Comparison of ENCODE assay signal across 1 cellular context in the genomic region with DNA sequence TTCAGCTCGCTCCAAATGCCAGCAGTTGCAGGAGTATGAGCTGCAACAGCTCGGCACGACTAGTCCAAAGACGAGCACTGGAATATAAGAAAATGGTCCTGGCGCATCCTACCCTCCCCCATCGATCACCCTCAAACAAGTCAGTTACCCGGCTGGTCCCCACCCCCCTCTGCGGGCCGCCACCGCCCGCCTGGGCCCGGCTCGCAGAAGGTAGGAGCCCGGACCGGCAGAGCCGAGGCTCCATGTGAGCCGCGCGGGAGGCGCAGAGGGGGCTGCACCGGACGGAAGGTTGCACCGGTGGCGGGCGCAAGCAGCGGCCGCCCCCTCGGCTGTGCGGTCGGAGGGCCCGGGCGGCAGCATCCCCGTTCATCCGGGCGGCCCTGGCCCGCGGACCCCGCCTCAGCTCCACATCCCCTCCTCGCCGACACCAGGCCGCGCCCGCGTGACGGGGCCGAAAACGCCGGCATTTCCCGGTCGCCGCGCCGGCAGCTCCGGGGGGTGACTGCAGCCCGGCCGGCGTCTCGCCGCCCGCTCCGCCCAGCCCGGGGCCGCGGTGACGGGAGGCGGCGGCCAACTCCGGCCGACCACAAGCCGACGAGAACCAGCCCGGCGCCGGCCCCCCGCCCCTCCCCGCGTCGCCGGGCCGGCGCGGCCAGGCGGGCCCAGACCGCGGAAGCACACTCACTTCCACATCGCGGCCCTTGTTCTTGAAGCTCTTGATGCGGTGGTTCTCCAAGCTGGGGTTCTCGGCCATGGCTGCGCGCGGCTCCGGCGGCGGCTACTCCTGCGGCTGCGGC.
TF ChIP-seq lines count a peak whose summit lies in the region.

No MANE protein-coding gene starts in this region.

TF ChIP-seq in WTC11, 78 proteins besides CTCF, POLR2A, EP300 and RAD21 (continued from another document):
- TF ChIP-seq FOXP1 (CRISPR knock-in tag; IDR thresholded peaks at IDR 0.05; ENCODE audit: borderline replicate concordance) (0 out of 2 replicates have a peak, but pooled peaks have one; percentile 46), TEAD1 (CRISPR knock-in tag; IDR thresholded peaks at IDR 0.05) (no peak), JAZF1 (CRISPR knock-in tag; IDR thresholded peaks at IDR 0.05) (no peak), KAT7 (CRISPR knock-in tag; IDR thresholded peaks at IDR 0.05; ENCODE audit: borderline replicate concordance) (peak; percentile 28; the same call in 1 of the 2 replicates), TP53 (CRISPR knock-in tag; IDR thresholded peaks at IDR 0.05) (0 out of 2 replicates have a peak, but pooled peaks have one; percentile 21)
- TF ChIP-seq, protein P1, sequence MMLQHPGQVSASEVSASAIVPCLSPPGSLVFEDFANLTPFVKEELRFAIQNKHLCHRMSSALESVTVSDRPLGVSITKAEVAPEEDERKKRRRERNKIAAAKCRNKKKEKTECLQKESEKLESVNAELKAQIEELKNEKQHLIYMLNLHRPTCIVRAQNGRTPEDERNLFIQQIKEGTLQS (CRISPR knock-in tag; conservative IDR thresholded peaks at IDR 0.05), result no peak
